ENCODE assay signal across 9 cellular contexts in genomic region chr16:67447508-67448076, GRCh38. TPM values are rescaled to one million over a fixed set of nuclear protein-coding genes. Genes with fewer than 3 reads are reported as not detected.
DNase-seq lines count a peak whose midpoint lies in the region; FAIRE-seq and TF ChIP-seq lines count a peak whose summit lies in the region.
"Had no signal": no experiment of that assay in that cellular context is flagged by ENCODE, and none has a peak within 500 bp of the region (broad histone marks: within the 10 kb centered on the region; RNA-seq: fewer than 3 reads in every experiment).

No MANE protein-coding gene starts in this region.

- H3K27ac Mint-ChIP-seq in neural crest cell (ENCODE audit: unreplicated experiment) = no peak overlapping the region

- peak overlapping the region; percentile 55 to 62 for H3K9ac ChIP-seq in duodenal mucosa (ENCODE audit: low read depth in 1 of 2, low read length in 2 of 2)

- TF ChIP-seq CTCF in neural crest cell (conservative IDR thresholded peaks at IDR 0.05) = peak; percentile 52
- TF ChIP-seq CTCF in vagina (IDR thresholded peaks at IDR 0.05) = no peak
- peak in 1 of 4 experiments; percentile 21 for TF ChIP-seq CTCF in prostate gland (IDR thresholded peaks at IDR 0.05)

- H3K9me3 Mint-ChIP-seq in neural crest cell = no peaks in the 10 kb centered on the region

- 71% methylated on average over 4 of the region's 6 CpGs for WGBS in prostate gland

- in situ Hi-C loops in KBM-7 (cut with MboI; ENCODE audit: low pct_unique_long_range_greater_than_20kb, low sequenced_read_pairs) = no loop called here

- intact Hi-C loops in vagina (cut with DNase I) = no loop called here
- intact Hi-C loops in prostate gland (cut with DNase I) = no loop called here

- H3K9me3 ChIP-seq in duodenal mucosa (ENCODE audit: control insufficient read depth in 1 of 2, low read length in 2 of 2) (no peaks in the 10 kb centered on the region), vagina (no peaks in the 10 kb centered on the region), prostate gland (no peaks in the 10 kb centered on the region)

- H3K4me1 ChIP-seq in duodenal mucosa (ENCODE audit: control insufficient read depth in 1 of 2, insufficient read depth in 2 of 2, low read length in 2 of 2) (peaks cover 95 to 98% of the 10 kb centered on the region in 2 donors), vagina (peaks cover 95% of the 10 kb centered on the region), prostate gland (replicated peaks) (peaks cover 46% of the 10 kb centered on the region)

- no peaks in the 10 kb centered on the region for H3K27me3 ChIP-seq in duodenal mucosa (ENCODE audit: control insufficient read depth in 1 of 2, insufficient read depth in 2 of 2, low read length in 2 of 2)
- no peaks in the 10 kb centered on the region for H3K27me3 ChIP-seq in vagina
- no peaks in the 10 kb centered on the region for H3K27me3 ChIP-seq in prostate gland (replicated peaks; ENCODE audit: insufficient read depth)

- DNase-seq in EH (ENCODE audit: low read depth) (peak; percentile 51), KBM-7 (peak; percentile 88), neural crest cell (ENCODE audit: low read depth, low spot score) (no peak), vagina (ENCODE audit: extremely low spot score in 2 of 2) (no peak), prostate gland (ENCODE audit: low spot score) (no peak), H54 (ENCODE audit: insufficient read length, low spot score) (no peak)
- peak; percentile 22 for DNase-seq in activated CD4-positive, alpha-beta T cell treated with anti-CD3 and anti-CD28 coated beads for 1 hour

- H3K36me3 ChIP-seq in duodenal mucosa (ENCODE audit: control insufficient read depth in 1 of 2, insufficient read depth in 2 of 2, low read length in 2 of 2) = peaks cover 9 to 61% of the 10 kb centered on the region in 2 donors
- H3K36me3 ChIP-seq in vagina = peaks cover 0 to 15% of the 10 kb centered on the region in 2 donors
- no peaks in the 10 kb centered on the region for H3K36me3 ChIP-seq in prostate gland

- FAIRE-seq in H54 (lab: Jason Lieb, UNC) = no peak

- H3K36me3 Mint-ChIP-seq in neural crest cell (ENCODE audit: low read depth) = no peaks in the 10 kb centered on the region

- TF ChIP-seq POLR2A in vagina (IDR thresholded peaks at IDR 0.05) (no peak), prostate gland (IDR thresholded peaks at IDR 0.05) (no peak), H54 (IDR thresholded peaks at IDR 0.05; ENCODE audit: low read depth, low read length) (no peak)

- H3K27ac ChIP-seq in duodenal mucosa (ENCODE audit: low read depth, low read length) = peak overlapping the region; percentile 55
- H3K27ac ChIP-seq in vagina = peak overlapping the region; percentile 78
- H3K27ac ChIP-seq in prostate gland = no peak overlapping the region

- no peaks in the 10 kb centered on the region for H3K27me3 Mint-ChIP-seq in neural crest cell (ENCODE audit: low read depth)

- H3K4me1 Mint-ChIP-seq in neural crest cell = peaks cover 7% of the 10 kb centered on the region

- H3K4me3 ChIP-seq in duodenal mucosa (ENCODE audit: low read depth in 1 of 2, low read length in 2 of 2) (peak overlapping the region; percentile 1 to 2), vagina (no peak overlapping the region), prostate gland (no peak overlapping the region)

- no peak overlapping the region for H3K4me3 Mint-ChIP-seq in neural crest cell

RNA-seq across cellular contexts. Expression of gene HSD11B2, which starts 16.7 kb away (rescaled TPM):
- total RNA-seq in neural crest cell (3.8 and 4.7 TPM in 2 replicates), vagina (30.2 TPM), prostate gland (10 to 100 TPM; 11.4 to 35.6 TPM)
- total RNA-seq: temporal lobe had no signal

RNA-seq across cellular contexts. Expression of gene ZDHHC1, which starts 31.3 kb away (rescaled TPM):
- total RNA-seq in neural crest cell (9.5 and 10.2 TPM in 2 replicates), vagina (22.3 TPM), prostate gland (10 to 100 TPM; 20.3 to 69.8 TPM)

RNA-seq across cellular contexts. Expression of gene ATP6V0D1, which starts 33.4 kb away (rescaled TPM):
- total RNA-seq in neural crest cell = 54.7 and 55.4 TPM in 2 replicates
- 110 TPM for total RNA-seq in vagina
- total RNA-seq in prostate gland = 100 to 1,000 TPM in 1 of 2 donors, 10 to 100 TPM in 1; 98.3 to 138 TPM

RNA-seq across cellular contexts. Expression of gene AGRP, which starts 35.8 kb away (rescaled TPM):
- total RNA-seq in neural crest cell = not detected in 2 replicates
- total RNA-seq in vagina = not detected
- total RNA-seq in prostate gland = 1 to 10 TPM in 1 of 2 donors, not detected in 1; 1.5 TPM
- total RNA-seq: temporal lobe had no signal

RNA-seq across cellular contexts. Expression of gene TPPP3, which starts 54.3 kb away (rescaled TPM):
- total RNA-seq in neural crest cell (3.4 and 4.7 TPM in 2 replicates), vagina (28.2 TPM), prostate gland (1 to 10 TPM; 3.4 to 10.0 TPM)

Comparison
In these comparisons a context has a peak if more than half of its experiments do, and no peak if none do; other contexts are left out.
1. DNase-seq: peak in EH (single experiment), KBM-7 (single experiment) and activated CD4-positive, alpha-beta T cell treated with anti-CD3 and anti-CD28 coated beads for 1 hour (single experiment); none in neural crest cell (single experiment), vagina (0 of 2), prostate gland (single experiment) and H54 (single experiment).
2. H3K27ac ChIP-seq: peak in duodenal mucosa (single experiment) and vagina (single experiment); none in prostate gland (0 of 2).
3. H3K4me3 ChIP-seq: peak in duodenal mucosa (2 of 2); none in vagina (0 of 2) and prostate gland (0 of 2).